14 cellular contexts compared by ENCODE assay signal in genomic region chr19:1211494-1212234, GRCh38. TPM values are rescaled to one million over a fixed set of nuclear protein-coding genes. Genes with fewer than 3 reads are reported as not detected.
A peak's percentile ranks its signal among the peaks of the same experiment; 100 is the strongest.
DNase-seq lines count a peak whose midpoint lies in the region; ATAC-seq and TF ChIP-seq lines count a peak whose summit lies in the region.
"Had no signal": no experiment of that assay in that cellular context is flagged by ENCODE, and none has a peak within 500 bp of the region (broad histone marks: within the 10 kb centered on the region; RNA-seq: fewer than 3 reads in every experiment).

No MANE protein-coding gene starts in this region.

- H3K4me1 Mint-ChIP-seq in CD14-positive monocyte: peaks cover 54% of the 10 kb centered on the region
- peaks cover 9% of the 10 kb centered on the region for H3K4me1 Mint-ChIP-seq in endodermal cell
- peaks cover 69% of the 10 kb centered on the region for H3K4me1 Mint-ChIP-seq in nephron progenitor cell

- 95 to 96% methylated on average over 27 to 33 of the region's 33 CpGs for WGBS in endodermal cell (ENCODE audit: insufficient coverage in 1 of 2, insufficient read length in 1 of 2), 2 experiments

- intact Hi-C loops in CD14-positive monocyte (cut with micrococcal nuclease): no loop called here

- H3K36me3 ChIP-seq in endodermal cell (ENCODE audit: control insufficient read depth, insufficient read depth, low read length): peaks cover 24% of the 10 kb centered on the region

- H3K27ac ChIP-seq in endodermal cell (ENCODE audit: low read depth, low read length): no peak overlapping the region

- H3K36me3 Mint-ChIP-seq in CD14-positive monocyte: peaks cover 19 to 50% of the 10 kb centered on the region in 2 donors
- peaks cover 26% of the 10 kb centered on the region for H3K36me3 Mint-ChIP-seq in endodermal cell (ENCODE audit: low read depth)
- H3K36me3 Mint-ChIP-seq in nephron progenitor cell (ENCODE audit: low read depth): peaks cover 22% of the 10 kb centered on the region

- no peak for TF ChIP-seq CTCF in CD14-positive monocyte (IDR thresholded peaks at IDR 0.05)
- TF ChIP-seq CTCF in endodermal cell (conservative IDR thresholded peaks at IDR 0.05): no peak
- TF ChIP-seq CTCF in nephron progenitor cell (IDR thresholded peaks at IDR 0.05): no peak

- no peaks in the 10 kb centered on the region for H3K9me3 ChIP-seq in endodermal cell (ENCODE audit: control insufficient read depth, low read length)

- TF ChIP-seq RAD21 in Ishikawa (IDR thresholded peaks at IDR 0.05; ENCODE audit: low read depth): no peak

- H3K27me3 Mint-ChIP-seq in CD14-positive monocyte (ENCODE audit: low read depth in 3 of 3): peaks cover 0 to 3% (median 0%) of the 10 kb centered on the region in 3 donors
- H3K27me3 Mint-ChIP-seq in endodermal cell (ENCODE audit: insufficient read depth): no peaks in the 10 kb centered on the region
- H3K27me3 Mint-ChIP-seq in nephron progenitor cell (ENCODE audit: low read depth, poor library complexity): peaks cover 6% of the 10 kb centered on the region
- H3K27me3 Mint-ChIP-seq: effector memory CD8-positive, alpha-beta T cell; IgD-negative memory B cell had no signal

- H3K27ac Mint-ChIP-seq in CD14-positive monocyte (peak overlapping the region in 4 of 7 donors; percentile 31 to 75 (median 50)), endodermal cell (peak overlapping the region; percentile 61), nephron progenitor cell (peak overlapping the region; percentile 96)

- ATAC-seq in GM21390 (IDR thresholded peaks at IDR 0.05; ENCODE audit: unreplicated experiment) (no peak), GM19035 (IDR thresholded peaks at IDR 0.05; ENCODE audit: unreplicated experiment) (no peak)
- ATAC-seq: activated T-cell treated with anti-CD3 and anti-CD28 coated beads, Interleukin-2, amount 50 U/mL, for 4 hours; effector memory CD8-positive, alpha-beta T cell had no signal

- no peak for DNase-seq in CD14-positive monocyte (ENCODE audit: low spot score)
- DNase-seq in endodermal cell: peak; percentile 83
- DNase-seq in nephron progenitor cell: peak; percentile 43
- DNase-seq in NCI-H128 (lab: John Stamatoyannopoulos, UW; ENCODE audit: unreplicated experiment): no peak
- no peak for DNase-seq in NCI-H146 (lab: John Stamatoyannopoulos, UW)
- DNase-seq: activated T-cell treated with anti-CD3 and anti-CD28 coated beads, Interleukin-2, amount 50 U/mL, for 4 hours; COR-L47; effector memory CD8-positive, alpha-beta T cell; NCI-H510A treated with DMSO at 0.1 percent for 48 hours; retina had no signal

- H3K4me3 Mint-ChIP-seq in CD14-positive monocyte: no peak overlapping the region
- H3K4me3 Mint-ChIP-seq in endodermal cell: no peak overlapping the region
- peak overlapping the region; percentile 29 for H3K4me3 Mint-ChIP-seq in nephron progenitor cell
- H3K4me3 Mint-ChIP-seq: activated T-cell treated with anti-CD3 and anti-CD28 coated beads, Interleukin-2, amount 50 U/mL, for 4 hours had no signal

- TF ChIP-seq EP300 in Ishikawa (IDR thresholded peaks at IDR 0.05; ENCODE audit: borderline replicate concordance): no peak

- no peaks in the 10 kb centered on the region for H3K9me3 Mint-ChIP-seq in CD14-positive monocyte
- no peaks in the 10 kb centered on the region for H3K9me3 Mint-ChIP-seq in endodermal cell
- no peaks in the 10 kb centered on the region for H3K9me3 Mint-ChIP-seq in nephron progenitor cell
- H3K9me3 Mint-ChIP-seq: activated T-cell treated with anti-CD3 and anti-CD28 coated beads, Interleukin-2, amount 50 U/mL, for 4 hours; effector memory CD8-positive, alpha-beta T cell; IgD-negative memory B cell had no signal

- H3K4me1 ChIP-seq in endodermal cell (ENCODE audit: control insufficient read depth, insufficient read depth, low read length): no peaks in the 10 kb centered on the region

- H3K4me3 ChIP-seq in endodermal cell (ENCODE audit: low read length): no peak overlapping the region

- no peak overlapping the region for H3K9ac ChIP-seq in endodermal cell (ENCODE audit: extremely low read depth, low read length, poor library complexity, severe bottlenecking)

- no peaks in the 10 kb centered on the region for H3K27me3 ChIP-seq in endodermal cell (ENCODE audit: control insufficient read depth, insufficient read depth, low read length, poor library complexity, severe bottlenecking)

TF ChIP-seq in Ishikawa, 13 proteins besides CTCF, POLR2A, EP300 and RAD21:
- TF ChIP-seq EGR1 (IDR thresholded peaks at IDR 0.05) (peak; percentile 39; the same call in 1 of the 2 replicates), MAX (IDR thresholded peaks at IDR 0.05) (no peak)

RNA-seq across cellular contexts. Expression of gene STK11, which starts 6.1 kb away (rescaled TPM):
- 10 to 100 TPM in 1 of 2 donors, 1 to 10 TPM in 1; 6.2 to 15.4 TPM for polyA plus RNA-seq in CD14-positive monocyte
- 10 to 100 TPM; 78.8 to 81.4 TPM for total RNA-seq in endodermal cell
- polyA plus RNA-seq in endodermal cell (2013, experiment 1 of 2): 44.7 TPM
- polyA plus RNA-seq in endodermal cell (2013, experiment 2 of 2): 46.8 TPM

RNA-seq across cellular contexts. Expression of gene CBARP, which starts 26.1 kb away (rescaled TPM):
- not detected for polyA plus RNA-seq in CD14-positive monocyte
- total RNA-seq in endodermal cell: 10 to 100 TPM; 21.5 to 28.5 TPM
- polyA plus RNA-seq in endodermal cell (2013, experiment 1 of 2): 26.4 TPM
- 19.3 TPM for polyA plus RNA-seq in endodermal cell (2013, experiment 2 of 2)
- polyA plus RNA-seq: IgD-negative memory B cell had no signal

RNA-seq across cellular contexts. Expression of gene ATP5F1D, which starts 29.9 kb away (rescaled TPM):
- polyA plus RNA-seq in CD14-positive monocyte: 100 to 1,000 TPM; 143 to 160 TPM
- 100 to 1,000 TPM; 144 to 159 TPM for total RNA-seq in endodermal cell
- 108 TPM for polyA plus RNA-seq in endodermal cell (2013, experiment 1 of 2)
- 96.0 TPM for polyA plus RNA-seq in endodermal cell (2013, experiment 2 of 2)

RNA-seq across cellular contexts. Expression of gene MIDN, which starts 36.7 kb away (rescaled TPM):
- polyA plus RNA-seq in CD14-positive monocyte: 10 to 100 TPM in 1 of 2 donors, 1 to 10 TPM in 1; 5.6 to 11.0 TPM
- 100 to 1,000 TPM; 183 to 185 TPM for total RNA-seq in endodermal cell
- polyA plus RNA-seq in endodermal cell (2013, experiment 1 of 2): 126 TPM
- 115 TPM for polyA plus RNA-seq in endodermal cell (2013, experiment 2 of 2)

RNA-seq across cellular contexts. Expression of gene SBNO2, which starts 37.6 kb away (rescaled TPM):
- 1 to 10 TPM in 1 of 2 donors, under 1 TPM in 1; 0.71 to 2.6 TPM for polyA plus RNA-seq in CD14-positive monocyte
- 10 to 100 TPM; 43.3 to 50.4 TPM for total RNA-seq in endodermal cell
- 17.7 TPM for polyA plus RNA-seq in endodermal cell (2013, experiment 1 of 2)
- polyA plus RNA-seq in endodermal cell (2013, experiment 2 of 2): 17.6 TPM

Comparison
In these comparisons a context has a peak if more than half of its experiments do, and no peak if none do; other contexts are left out.
1. DNase-seq: peak in endodermal cell (single experiment) and nephron progenitor cell (single experiment); none in CD14-positive monocyte (single experiment), NCI-H128 (single experiment) and NCI-H146 (single experiment).
2. Peak in every context shown above with its lines, with median percentiles within 50 percentile points of each other: H3K27ac Mint-ChIP-seq.